ENCODE assay signal across 12 cellular contexts in genomic region chr7:74183142-74183541, GRCh38. TPM values are rescaled to one million over a fixed set of nuclear protein-coding genes. Genes with fewer than 3 reads are reported as not detected.
DNase-seq lines count a peak whose midpoint lies in the region.
"Had no signal": no experiment of that assay in that cellular context is flagged by ENCODE, and none has a peak within 500 bp of the region (broad histone marks: within the 10 kb centered on the region; RNA-seq: fewer than 3 reads in every experiment).

No MANE protein-coding gene starts in this region.

- H3K4me3 ChIP-seq in SK-N-MC, result no peak overlapping the region

- H3K9me3 ChIP-seq in SK-N-MC (ENCODE audit: low read depth, low read length), result no peaks in the 10 kb centered on the region

- H3K36me3 ChIP-seq in SK-N-MC (ENCODE audit: insufficient read depth, low read length), result peaks cover 75% of the 10 kb centered on the region

- peaks cover 48% of the 10 kb centered on the region for H3K4me1 Mint-ChIP-seq in T-helper 2 cell treated with Interferon-gamma antibody and Interleukin-4, amounts not matched to agents 5 μg/mL and 100 μg/mL, for 36 hours (ENCODE audit: low read depth)

- peak overlapping the region; percentile 55 for H3K27ac Mint-ChIP-seq in T-helper 2 cell treated with Interferon-gamma antibody and Interleukin-4, amounts not matched to agents 5 μg/mL and 100 μg/mL, for 36 hours

- peaks cover 40% of the 10 kb centered on the region for H3K36me3 Mint-ChIP-seq in T-helper 2 cell treated with Interferon-gamma antibody and Interleukin-4, amounts not matched to agents 5 μg/mL and 100 μg/mL, for 36 hours (ENCODE audit: low read depth)

- no peaks in the 10 kb centered on the region for H3K9me3 Mint-ChIP-seq in T-helper 2 cell treated with Interferon-gamma antibody and Interleukin-4, amounts not matched to agents 5 μg/mL and 100 μg/mL, for 36 hours
- H3K9me3 Mint-ChIP-seq: H9 had no signal

- DNase-seq in T-helper 2 cell treated with Interferon-gamma antibody and Interleukin-4, amounts not matched to agents 5 μg/mL and 100 μg/mL, for 36 hours (ENCODE audit: low spot score), result no peak
- DNase-seq in T-helper 2 cell, result no peak
- DNase-seq in SK-N-MC (ENCODE audit: low read depth, low spot score), result no peak
- no peak for DNase-seq in epithelial cell of prostate (ENCODE audit: low read depth, low spot score)
- DNase-seq in renal cortical epithelial cell (ENCODE audit: low read depth), result peak; percentile 23
- no peak for DNase-seq in inferior parietal cortex (ENCODE audit: extremely low spot score)
- DNase-seq in hippocampal formation (lab: John Stamatoyannopoulos, UW), result no peak
- DNase-seq in NK-92 treated with Interleukin-12 subunit alpha and Interleukin-12 subunit beta, amount 100 ng/mL, for 24 hours (lab: John Stamatoyannopoulos, UW), result no peak
- DNase-seq: activated effector memory CD4-positive, alpha-beta T cell treated with Interleukin-2 at 50 U/mL for 16 hours; H9; NCI-H774; T1000 had no signal

- H3K27me3 Mint-ChIP-seq in T-helper 2 cell treated with Interferon-gamma antibody and Interleukin-4, amounts not matched to agents 5 μg/mL and 100 μg/mL, for 36 hours (ENCODE audit: low read depth), result no peaks in the 10 kb centered on the region

- no peak overlapping the region for H3K9ac ChIP-seq in SK-N-MC (ENCODE audit: insufficient read length)

- H3K27ac ChIP-seq in SK-N-MC, result peak overlapping the region; percentile 23; the same call in 1 of the 2 replicates
- peak overlapping the region; percentile 59 for H3K27ac ChIP-seq in epithelial cell of prostate

- H3K4me3 Mint-ChIP-seq in T-helper 2 cell treated with Interferon-gamma antibody and Interleukin-4, amounts not matched to agents 5 μg/mL and 100 μg/mL, for 36 hours, result no peak overlapping the region
- H3K4me3 Mint-ChIP-seq: H9 had no signal

RNA-seq across cellular contexts. Expression of gene EIF4H, which starts 9.0 kb away (rescaled TPM):
- 332 and 407 TPM in 2 replicates for total RNA-seq in renal cortical epithelial cell

RNA-seq across cellular contexts. Expression of gene LAT2, which starts 26.7 kb away (rescaled TPM):
- 0.35 and 1.0 TPM in 2 replicates for total RNA-seq in renal cortical epithelial cell
